1 cellular context compared by ENCODE assay signal in the genomic region with DNA sequence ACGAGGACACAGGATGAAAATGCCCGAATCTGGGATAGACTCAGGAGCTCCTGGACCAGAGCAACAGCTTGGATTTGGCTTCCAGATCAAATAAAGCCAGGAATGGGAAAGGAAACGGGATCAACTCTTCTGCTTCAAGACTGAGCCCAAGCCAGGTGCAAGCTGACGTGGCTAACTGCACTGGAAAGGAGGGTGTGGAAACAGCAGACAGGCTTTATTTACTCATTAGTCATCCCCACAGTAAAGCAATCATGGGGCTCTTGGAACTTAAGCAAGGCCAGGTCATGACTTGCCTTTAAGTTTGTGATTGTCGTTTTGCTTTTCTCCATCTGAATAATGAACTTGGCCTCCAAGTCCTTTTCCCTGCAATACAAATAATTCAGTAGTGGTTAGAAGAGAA.
TF ChIP-seq lines count a peak whose summit lies in the region.

No MANE protein-coding gene starts in this region.

TF ChIP-seq in K562, 482 proteins besides CTCF, POLR2A, EP300 and RAD21:
- TF ChIP-seq, protein P1, sequence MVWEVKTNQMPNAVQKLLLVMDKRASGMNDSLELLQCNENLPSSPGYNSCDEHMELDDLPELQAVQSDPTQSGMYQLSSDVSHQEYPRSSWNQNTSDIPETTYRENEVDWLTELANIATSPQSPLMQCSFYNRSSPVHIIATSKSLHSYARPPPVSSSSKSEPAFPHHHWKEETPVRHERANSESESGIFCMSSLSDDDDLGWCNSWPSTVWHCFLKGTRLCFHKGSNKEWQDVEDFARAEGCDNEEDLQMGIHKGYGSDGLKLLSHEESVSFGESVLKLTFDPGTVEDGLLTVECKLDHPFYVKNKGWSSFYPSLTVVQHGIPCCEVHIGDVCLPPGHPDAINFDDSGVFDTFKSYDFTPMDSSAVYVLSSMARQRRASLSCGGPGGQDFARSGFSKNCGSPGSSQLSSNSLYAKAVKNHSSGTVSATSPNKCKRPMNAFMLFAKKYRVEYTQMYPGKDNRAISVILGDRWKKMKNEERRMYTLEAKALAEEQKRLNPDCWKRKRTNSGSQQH (CRISPR knock-in tag; IDR thresholded peaks at IDR 0.05): no peak
- no peak for TF ChIP-seq ZBTB49 (CRISPR knock-in tag; IDR thresholded peaks at IDR 0.05; ENCODE audit: borderline replicate concordance)
- TF ChIP-seq DPF2 (IDR thresholded peaks at IDR 0.05): no peak
- TF ChIP-seq CREM (IDR thresholded peaks at IDR 0.05; ENCODE audit: low read depth): peak; percentile 27; the same call in 1 of the 2 replicates
- no peak for TF ChIP-seq HDAC8 (tag; IDR thresholded peaks at IDR 0.05)
- TF ChIP-seq CLOCK (CRISPR knock-in tag; IDR thresholded peaks at IDR 0.05; ENCODE audit: borderline replicate concordance): no peak
- no peak for TF ChIP-seq BCL6 (CRISPR knock-in tag; IDR thresholded peaks at IDR 0.05)
- no peak for TF ChIP-seq ZNF785 (CRISPR knock-in tag; IDR thresholded peaks at IDR 0.05)
- peak; percentile 72 for TF ChIP-seq FOSL1 (tag; conservative IDR thresholded peaks at IDR 0.05)
- TF ChIP-seq KLF6 (CRISPR knock-in tag; IDR thresholded peaks at IDR 0.05; ENCODE audit: borderline replicate concordance): no peak
- no peak for TF ChIP-seq ZSCAN29 (IDR thresholded peaks at IDR 0.05)
- no peak for TF ChIP-seq SRSF9 (IDR thresholded peaks at IDR 0.05; ENCODE audit: borderline replicate concordance, low read depth, low read length)
- TF ChIP-seq POLR2G (IDR thresholded peaks at IDR 0.05; ENCODE audit: low read depth, low read length): no peak
- no peak for TF ChIP-seq NFYB (IDR thresholded peaks at IDR 0.05; ENCODE audit: extremely low read depth, insufficient read length)
- no peak for TF ChIP-seq ZNF586 (CRISPR knock-in tag; conservative IDR thresholded peaks at IDR 0.05)
- no peak for TF ChIP-seq PHTF2 (CRISPR knock-in tag; IDR thresholded peaks at IDR 0.05)
- TF ChIP-seq, protein P2, sequence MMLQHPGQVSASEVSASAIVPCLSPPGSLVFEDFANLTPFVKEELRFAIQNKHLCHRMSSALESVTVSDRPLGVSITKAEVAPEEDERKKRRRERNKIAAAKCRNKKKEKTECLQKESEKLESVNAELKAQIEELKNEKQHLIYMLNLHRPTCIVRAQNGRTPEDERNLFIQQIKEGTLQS (IDR thresholded peaks at IDR 0.05): peak; percentile 55; the same call in 1 of the 2 replicates
- TF ChIP-seq, protein P2 (CRISPR knock-in tag; conservative IDR thresholded peaks at IDR 0.05): no peak
- TF ChIP-seq MEIS2 (IDR thresholded peaks at IDR 0.05; ENCODE audit: partially characterized antibody): peak; percentile 30
- TF ChIP-seq FOXK2 (conservative IDR thresholded peaks at IDR 0.05 in 1 of 2, IDR thresholded peaks at IDR 0.05 in 1 of 2; ENCODE audit: low read depth in 2 of 2): peak in 1 of 2 experiments; percentile 19; a peak in 1 of 4 replicates
- TF ChIP-seq KDM1A (IDR thresholded peaks at IDR 0.05): no peak
- TF ChIP-seq PRPF4 (IDR thresholded peaks at IDR 0.05; ENCODE audit: insufficient read depth, low read depth, low read length, poor library complexity, severe bottlenecking): no peak
- peak; percentile 45 for TF ChIP-seq MAFG (tag; conservative IDR thresholded peaks at IDR 0.05)
- no peak for TF ChIP-seq KAT8 (IDR thresholded peaks at IDR 0.05; ENCODE audit: low read depth)
- TF ChIP-seq SRSF1 (IDR thresholded peaks at IDR 0.05; ENCODE audit: low read depth, low read length): no peak
- TF ChIP-seq ARID1B (IDR thresholded peaks at IDR 0.05): peak; percentile 21; the same call in 1 of the 2 replicates
- TF ChIP-seq PHB (CRISPR knock-in tag; IDR thresholded peaks at IDR 0.05): no peak
- TF ChIP-seq NR2C2 (CRISPR knock-in tag; IDR thresholded peaks at IDR 0.05): no peak
- no peak for TF ChIP-seq NR2C2 (tag; IDR thresholded peaks at IDR 0.05)
- 0 out of 2 replicates have a peak, but pooled peaks have one; percentile 21 for TF ChIP-seq SMARCA4 (IDR thresholded peaks at IDR 0.05)
- no peak for TF ChIP-seq THRA (IDR thresholded peaks at IDR 0.05)
- no peak for TF ChIP-seq CAMTA2 (CRISPR knock-in tag; conservative IDR thresholded peaks at IDR 0.05)
- no peak for TF ChIP-seq CEBPG (CRISPR knock-in tag; IDR thresholded peaks at IDR 0.05)
- peak in 1 of 2 experiments; percentile 63; a peak in 2 of 4 replicates for TF ChIP-seq CEBPG (tag; conservative IDR thresholded peaks at IDR 0.05 in 1 of 2, IDR thresholded peaks at IDR 0.05 in 1 of 2)
- TF ChIP-seq NFIC (IDR thresholded peaks at IDR 0.05): no peak
- 0 out of 2 replicates have a peak, but pooled peaks have one; percentile 22 for TF ChIP-seq EP400 (IDR thresholded peaks at IDR 0.05)
- peak; percentile 61 to 66; a peak in 2 of 4 replicates for TF ChIP-seq FOXA3 (CRISPR knock-in tag; conservative IDR thresholded peaks at IDR 0.05 in 1 of 2, IDR thresholded peaks at IDR 0.05 in 1 of 2)
- peak; percentile 46; the same call in 1 of the 2 replicates for TF ChIP-seq JUND (IDR thresholded peaks at IDR 0.05; ENCODE audit: borderline replicate concordance, low read depth, low read length)
- no peak; the same call in 2 of the 3 replicates for TF ChIP-seq JUND (tag; IDR thresholded peaks at IDR 0.05; ENCODE audit: borderline replicate concordance, low read depth, low read length)
- no peak for TF ChIP-seq ZNF445 (CRISPR knock-in tag; IDR thresholded peaks at IDR 0.05; ENCODE audit: low read depth)
- TF ChIP-seq ZNF134 (CRISPR knock-in tag; conservative IDR thresholded peaks at IDR 0.05): no peak
- TF ChIP-seq, protein P3, sequence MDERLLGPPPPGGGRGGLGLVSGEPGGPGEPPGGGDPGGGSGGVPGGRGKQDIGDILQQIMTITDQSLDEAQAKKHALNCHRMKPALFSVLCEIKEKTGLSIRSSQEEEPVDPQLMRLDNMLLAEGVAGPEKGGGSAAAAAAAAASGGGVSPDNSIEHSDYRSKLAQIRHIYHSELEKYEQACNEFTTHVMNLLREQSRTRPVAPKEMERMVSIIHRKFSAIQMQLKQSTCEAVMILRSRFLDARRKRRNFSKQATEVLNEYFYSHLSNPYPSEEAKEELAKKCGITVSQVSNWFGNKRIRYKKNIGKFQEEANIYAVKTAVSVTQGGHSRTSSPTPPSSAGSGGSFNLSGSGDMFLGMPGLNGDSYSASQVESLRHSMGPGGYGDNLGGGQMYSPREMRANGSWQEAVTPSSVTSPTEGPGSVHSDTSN (CRISPR knock-in tag; IDR thresholded peaks at IDR 0.05; ENCODE audit: low read depth): no peak
- TF ChIP-seq, protein P3 (tag; conservative IDR thresholded peaks at IDR 0.05; ENCODE audit: low read depth): peak; percentile 59
- TF ChIP-seq CREB3L1 (IDR thresholded peaks at IDR 0.05; ENCODE audit: borderline replicate concordance, low read depth): peak; percentile 56; the same call in 1 of the 2 replicates
- TF ChIP-seq JUN (IDR thresholded peaks at IDR 0.05; ENCODE audit: borderline replicate concordance, low read depth, low read length): 0 out of 2 replicates have a peak, but pooled peaks have one; percentile 16
- no peak for TF ChIP-seq JUN (CRISPR knock-in tag; IDR thresholded peaks at IDR 0.05; ENCODE audit: borderline replicate concordance)
- TF ChIP-seq ETV6 (IDR thresholded peaks at IDR 0.05; ENCODE audit: borderline replicate concordance in 1 of 2, low read depth in 2 of 2, low read length in 1 of 2): no peak
- TF ChIP-seq ETV6 (CRISPR knock-in tag; IDR thresholded peaks at IDR 0.05; ENCODE audit: borderline replicate concordance): no peak
- TF ChIP-seq ZNF644 (tag; IDR thresholded peaks at IDR 0.05; ENCODE audit: low read depth): no peak
